21 cellular contexts compared by ENCODE assay signal in genomic region chr6:43671801-43672690, GRCh38. TPM values are rescaled to one million over a fixed set of nuclear protein-coding genes. Genes with fewer than 3 reads are reported as not detected.
DNase-seq lines count a peak whose midpoint lies in the region; ATAC-seq and TF ChIP-seq lines count a peak whose summit lies in the region.
"Had no signal": no experiment of that assay in that cellular context is flagged by ENCODE, and none has a peak within 500 bp of the region (broad histone marks: within the 10 kb centered on the region; RNA-seq: fewer than 3 reads in every experiment).

No MANE protein-coding gene starts in this region.

- TF ChIP-seq EP300 in gastroesophageal sphincter (IDR thresholded peaks at IDR 0.05): no peak

- CTCF ChIA-PET in MCF 10A (lab: Yijun Ruan, JAX): interaction anchor here (0.5 to 0.7 kb wide), 4 partner anchors 10 to 573 kb away, joined by 3 to 4 read pairs (median 3); no protein-coding TSS in a partner anchor

- H3K9me3 ChIP-seq in breast epithelium: no peaks in the 10 kb centered on the region
- H3K9me3 ChIP-seq in gastroesophageal sphincter: no peaks in the 10 kb centered on the region
- H3K9me3 ChIP-seq in osteoblast (ENCODE audit: low read depth, low read length): no peaks in the 10 kb centered on the region
- H3K9me3 ChIP-seq in aorta (ENCODE audit: control insufficient read depth, low read length): no peaks in the 10 kb centered on the region
- no peaks in the 10 kb centered on the region for H3K9me3 ChIP-seq in tibial artery
- H3K9me3 ChIP-seq: pancreas had no signal

- TF ChIP-seq CTCF in breast epithelium (IDR thresholded peaks at IDR 0.05): no peak
- no peak for TF ChIP-seq CTCF in MCF 10A (IDR thresholded peaks at IDR 0.05; ENCODE audit: unreplicated experiment)
- TF ChIP-seq CTCF in gastroesophageal sphincter (IDR thresholded peaks at IDR 0.05): no peak
- TF ChIP-seq CTCF in osteoblast (IDR thresholded peaks at IDR 0.05; ENCODE audit: extremely low read depth, low read depth, low read length): no peak
- no peak for TF ChIP-seq CTCF in tibial artery (IDR thresholded peaks at IDR 0.05)

- WGBS in gastroesophageal sphincter (ENCODE audit: low coverage in 1 of 2), 2 donors: 42 to 60% methylated on average over 2 of the region's 16 CpGs
- WGBS in aorta, 2 donors: 88 to 91% methylated on average over 16 of the region's 16 CpGs

- H3K36me3 Mint-ChIP-seq in MCF 10A (ENCODE audit: insufficient read depth, unreplicated experiment): peaks cover 44% of the 10 kb centered on the region

- intact Hi-C loops in breast epithelium (cut with DNase I; ENCODE audit: low total_unique reads) (loop anchor here (1.0 kb wide), 1 partner anchor 401 kb away; no protein-coding TSS in a partner anchor), MCF 10A (cut with micrococcal nuclease) (no loop called here), aorta (cut with DNase I) (no loop called here), tibial artery (cut with DNase I; ENCODE audit: low total_unique reads) (no loop called here)

- peaks cover 19% of the 10 kb centered on the region for H3K4me1 Mint-ChIP-seq in MCF 10A (ENCODE audit: insufficient read depth, unreplicated experiment)

- H3K27me3 ChIP-seq in breast epithelium (no peaks in the 10 kb centered on the region), gastroesophageal sphincter (no peaks in the 10 kb centered on the region), osteoblast (ENCODE audit: insufficient read depth, low read length) (no peaks in the 10 kb centered on the region), aorta (ENCODE audit: control insufficient read depth in 1 of 2, insufficient read depth in 2 of 2, low read length in 1 of 2) (no peaks in the 10 kb centered on the region), tibial artery (no peaks in the 10 kb centered on the region)
- H3K27me3 ChIP-seq: foreskin keratinocyte, pancreas had no signal

- POLR2A ChIA-PET in MCF 10A (lab: Yijun Ruan, JAX): interaction anchor here (0.6 to 10.0 kb wide), 4 partner anchors 15 to 387 kb away, joined by 3 to 80 read pairs (median 3); partner anchors contain the start of genes MAD2L1BP and MRPS18A

- peak; percentile 32 to 64 for DNase-seq in breast epithelium (ENCODE audit: low spot score in 2 of 2)
- DNase-seq in MCF 10A (ENCODE audit: unreplicated experiment): no peak
- DNase-seq in osteoblast (ENCODE audit: insufficient read length, low spot score, missing footprints): peak; percentile 79
- peak in 1 of 2 donors; percentile 73 for DNase-seq in aorta
- no peak for DNase-seq in iPS-NIHi11 (ENCODE audit: low spot score)
- no peak for DNase-seq in stimulated activated CD4-positive, alpha-beta T cell treated with anti-CD3 and anti-CD28 coated beads, Interleukin-4, amount 100 ng/mL, for 24 hours
- DNase-seq in tibial artery: no peak
- DNase-seq: activated CD4-positive, alpha-beta T cell treated with anti-CD3 and anti-CD28 coated beads, Interleukin-2, amount 10 ng/mL, durations not matched to agents 7 days and 5 days; activated naive CD4-positive, alpha-beta T cell treated with anti-CD3 and anti-CD28 coated beads, Interleukin-2, amount 50 U/mL, for 16 hours; CD4-positive, alpha-beta T cell; DMS79; foreskin keratinocyte; NCI-H1694; NCI-H2227 treated with DMSO at 0.1 percent for 48 hours had no signal

- no peaks in the 10 kb centered on the region for H3K9me3 Mint-ChIP-seq in MCF 10A (ENCODE audit: unreplicated experiment)
- H3K9me3 Mint-ChIP-seq: activated CD4-positive, alpha-beta T cell treated with anti-CD3 and anti-CD28 coated beads, Interleukin-2, amount 10 ng/mL, durations not matched to agents 7 days and 5 days; CD4-positive, alpha-beta T cell had no signal

- H3K4me3 Mint-ChIP-seq in MCF 10A (ENCODE audit: unreplicated experiment): no peak overlapping the region
- H3K4me3 Mint-ChIP-seq: activated CD4-positive, alpha-beta T cell treated with anti-CD3 and anti-CD28 coated beads, Interleukin-2, amount 10 ng/mL, durations not matched to agents 7 days and 5 days; CD4-positive, alpha-beta T cell had no signal

- no peaks in the 10 kb centered on the region for H3K36me3 ChIP-seq in breast epithelium
- peaks cover 0 to 68% of the 10 kb centered on the region in 2 donors for H3K36me3 ChIP-seq in gastroesophageal sphincter
- peaks cover 50% of the 10 kb centered on the region for H3K36me3 ChIP-seq in osteoblast (ENCODE audit: insufficient read depth, low read length)
- peaks cover 0 to 2% of the 10 kb centered on the region in 2 donors for H3K36me3 ChIP-seq in aorta (ENCODE audit: control insufficient read depth in 1 of 2, insufficient read depth in 2 of 2, low read length in 1 of 2)
- peaks cover 52 to 69% (median 62%) of the 10 kb centered on the region in 3 donors for H3K36me3 ChIP-seq in tibial artery

- peak; percentile 14 for ATAC-seq in gastroesophageal sphincter
- ATAC-seq in aorta (ENCODE audit: low FRiP score): peak; percentile 4
- ATAC-seq: foreskin keratinocyte, left cardiac atrium, SK-N-SH treated with all-trans-retinoic acid at 6 μM for 48 hours had no signal

- TF ChIP-seq POLR2A in breast epithelium (IDR thresholded peaks at IDR 0.05): no peak
- no peak for TF ChIP-seq POLR2A in gastroesophageal sphincter (IDR thresholded peaks at IDR 0.05)

- peaks cover 3% of the 10 kb centered on the region for H4K20me1 ChIP-seq in osteoblast (ENCODE audit: insufficient read depth, low read length)

- H3K4me3 ChIP-seq in breast epithelium (no peak overlapping the region), gastroesophageal sphincter (no peak overlapping the region), osteoblast (ENCODE audit: insufficient read depth, low read length) (no peak overlapping the region), aorta (ENCODE audit: low read length in 2 of 2) (no peak overlapping the region), tibial artery (no peak overlapping the region)
- H3K4me3 ChIP-seq: coronary artery, pancreas, skin epidermis had no signal

- no peak overlapping the region for H3K4me2 ChIP-seq in osteoblast (ENCODE audit: insufficient read depth, low read length)

- H3K4me1 ChIP-seq in breast epithelium (peaks cover 3 to 16% of the 10 kb centered on the region in 2 donors), gastroesophageal sphincter (peaks cover 0 to 64% (median 27%) of the 10 kb centered on the region in 3 donors), osteoblast (ENCODE audit: insufficient read depth, low read length) (peaks cover 31% of the 10 kb centered on the region), aorta (ENCODE audit: control insufficient read depth in 1 of 2, insufficient read depth in 2 of 2, low read length in 2 of 2) (no peaks in the 10 kb centered on the region), tibial artery (peaks cover 0 to 43% (median 33%) of the 10 kb centered on the region in 4 donors)
- H3K4me1 ChIP-seq: foreskin keratinocyte had no signal

- no TSS peak for BruUV-seq in MCF 10A (replicated peaks; lab: Mats Ljungman, UMichigan)

- no peaks in the 10 kb centered on the region for H3K27me3 Mint-ChIP-seq in MCF 10A (ENCODE audit: insufficient read depth, unreplicated experiment)
- H3K27me3 Mint-ChIP-seq: activated CD4-positive, alpha-beta T cell treated with anti-CD3 and anti-CD28 coated beads, Interleukin-2, amount 10 ng/mL, durations not matched to agents 7 days and 5 days; CD4-positive, alpha-beta T cell had no signal

- H3K27ac ChIP-seq in breast epithelium: peak overlapping the region; percentile 34 to 70
- H3K27ac ChIP-seq in gastroesophageal sphincter: peak overlapping the region in 3 of 4 donors; percentile 10 to 46 (median 24)
- no peak overlapping the region for H3K27ac ChIP-seq in osteoblast (ENCODE audit: low read depth, low read length)
- H3K27ac ChIP-seq in aorta (ENCODE audit: low read depth in 1 of 2, low read length in 2 of 2): no peak overlapping the region
- H3K27ac ChIP-seq in tibial artery: no peak overlapping the region
- H3K27ac ChIP-seq: foreskin keratinocyte had no signal

- H3K79me2 ChIP-seq in osteoblast (ENCODE audit: insufficient read depth, low read length): no peaks in the 10 kb centered on the region

- H3K27ac Mint-ChIP-seq in MCF 10A (ENCODE audit: low read depth, unreplicated experiment): no peak overlapping the region
- H3K27ac Mint-ChIP-seq: activated CD4-positive, alpha-beta T cell treated with anti-CD3 and anti-CD28 coated beads, Interleukin-2, amount 10 ng/mL, durations not matched to agents 7 days and 5 days; CD4-positive, alpha-beta T cell had no signal

- no peak overlapping the region for H2AFZ ChIP-seq in osteoblast (ENCODE audit: low read length)

RNA-seq across cellular contexts. Expression of gene MRPS18A, which starts 15.5 kb away (rescaled TPM):
- total RNA-seq in breast epithelium (10 to 100 TPM; 37.7 to 63.2 (median 40.6) TPM), MCF 10A (2022) (69.1 and 79.5 TPM in 2 replicates), gastroesophageal sphincter (10 to 100 TPM; 36.3 to 47.3 (median 38.6) TPM), osteoblast (27.5 and 30.4 TPM in 2 replicates), aorta (10 to 100 TPM; 26.1 to 26.5 TPM)
- polyA plus RNA-seq in aorta: 10 to 100 TPM; 41.8 to 50.2 TPM

RNA-seq across cellular contexts. Expression of gene RSPH9, which starts 27.2 kb away (rescaled TPM):
- total RNA-seq in breast epithelium: not detected
- not detected in 2 replicates for total RNA-seq in MCF 10A (2022)
- under 1 TPM in 1 of 4 donors, not detected in 3; 0.16 TPM for total RNA-seq in gastroesophageal sphincter
- total RNA-seq in osteoblast: under 0.01 and 0.36 TPM in 2 replicates
- under 1 TPM; 0.23 to 0.75 TPM for total RNA-seq in aorta
- under 1 TPM; 0.13 to 0.54 TPM for polyA plus RNA-seq in aorta
- total RNA-seq: activated CD4-positive, alpha-beta T cell treated with anti-CD3 and anti-CD28 coated beads, Interleukin-2, amount 10 ng/mL, durations not matched to agents 7 days and 5 days; CD4-positive, alpha-beta T cell; HT1080 had no signal

RNA-seq across cellular contexts. Expression of gene MAD2L1BP, which starts 36.4 kb away (rescaled TPM):
- total RNA-seq in breast epithelium (10 to 100 TPM; 33.4 to 53.0 (median 33.4) TPM), MCF 10A (2022) (21.2 and 21.6 TPM in 2 replicates), gastroesophageal sphincter (10 to 100 TPM; 15.6 to 36.6 (median 23.0) TPM), osteoblast (18.6 and 30.4 TPM in 2 replicates), aorta (10 to 100 TPM; 13.6 TPM)
- 10 to 100 TPM; 19.2 to 24.3 TPM for polyA plus RNA-seq in aorta

RNA-seq across cellular contexts. Expression of gene GTPBP2, which starts 43.0 kb away (rescaled TPM):
- total RNA-seq in breast epithelium (10 to 100 TPM; 41.4 to 58.0 (median 43.6) TPM), MCF 10A (2022) (277 and 311 TPM in 2 replicates), gastroesophageal sphincter (10 to 100 TPM; 28.8 to 44.5 (median 31.4) TPM), osteoblast (74.3 and 84.0 TPM in 2 replicates), aorta (10 to 100 TPM; 60.3 to 62.6 TPM)
- 10 to 100 TPM; 22.9 to 62.8 TPM for polyA plus RNA-seq in aorta

Comparison
In these comparisons a context has a peak if more than half of its experiments do, and no peak if none do; other contexts are left out.
1. DNase-seq: peak in breast epithelium (2 of 2) and osteoblast (single experiment); none in MCF 10A (single experiment), iPS-NIHi11 (single experiment), stimulated activated CD4-positive, alpha-beta T cell treated with anti-CD3 and anti-CD28 coated beads, Interleukin-4, amount 100 ng/mL, for 24 hours (single experiment) and tibial artery (0 of 2).
2. H3K27ac ChIP-seq: peak in breast epithelium (2 of 2) and gastroesophageal sphincter (3 of 4); none in osteoblast (single experiment), aorta (0 of 2) and tibial artery (0 of 2).